Comparison of ENCODE assay signal across 8 cellular contexts in genomic region chrX:39652336-39652735, GRCh38.
DNase-seq lines count a peak whose midpoint lies in the region; ATAC-seq and TF ChIP-seq lines count a peak whose summit lies in the region.
"Had no signal": no experiment of that assay in that cellular context is flagged by ENCODE, and none has a peak within 500 bp of the region (broad histone marks: within the 10 kb centered on the region; RNA-seq: fewer than 3 reads in every experiment).

No MANE protein-coding gene starts in this region.

- no peaks in the 10 kb centered on the region for H3K4me1 ChIP-seq in Karpas-422 (ENCODE audit: low read length)
- H3K4me1 ChIP-seq: SJCRH30 had no signal

- H3K4me2 ChIP-seq in Karpas-422 (ENCODE audit: low read depth, low read length, poor library complexity, severe bottlenecking), result no peak overlapping the region

- no peaks in the 10 kb centered on the region for H3K9me3 ChIP-seq in Karpas-422 (ENCODE audit: low read length)
- H3K9me3 ChIP-seq: SJCRH30 had no signal

- H2AFZ ChIP-seq in Karpas-422 (ENCODE audit: low read length), result no peak overlapping the region

- no peak overlapping the region for H3K27ac Mint-ChIP-seq in activated naive CD8-positive, alpha-beta T cell treated with anti-CD3 and anti-CD28 coated beads for 36 hours

- H3K27ac ChIP-seq in Karpas-422 (ENCODE audit: low read length), result no peak overlapping the region
- H3K27ac ChIP-seq: SJCRH30 had no signal

- H4K20me1 ChIP-seq in Karpas-422 (ENCODE audit: insufficient read depth, low read depth, low read length), result no peaks in the 10 kb centered on the region

- ATAC-seq in GM18511 (IDR thresholded peaks at IDR 0.05; ENCODE audit: unreplicated experiment), result no peak

- H3K9me3 Mint-ChIP-seq in activated naive CD8-positive, alpha-beta T cell treated with anti-CD3 and anti-CD28 coated beads for 36 hours, result no peaks in the 10 kb centered on the region

- no peak overlapping the region for H3K9ac ChIP-seq in Karpas-422 (ENCODE audit: low read length)

- DNase-seq in GM12864 (ENCODE audit: low read depth) (peak; percentile 13), Karpas-422 (peak; percentile 77), medulla oblongata (ENCODE audit: extremely low spot score) (peak; percentile 30), A172 (ENCODE audit: low spot score) (no peak), NCI-H1436 (lab: John Stamatoyannopoulos, UW) (no peak)
- no peak for DNase-seq in activated naive CD8-positive, alpha-beta T cell treated with anti-CD3 and anti-CD28 coated beads for 36 hours

- no peaks in the 10 kb centered on the region for H3K79me2 ChIP-seq in Karpas-422 (ENCODE audit: low read length)

- no peaks in the 10 kb centered on the region for H3K36me3 ChIP-seq in Karpas-422 (ENCODE audit: insufficient read depth, low read length)
- H3K36me3 ChIP-seq: SJCRH30 had no signal

- H3K4me3 ChIP-seq in GM12864 (ENCODE audit: low read depth, low read length) (no peak overlapping the region), Karpas-422 (ENCODE audit: low read length) (no peak overlapping the region)
- H3K4me3 ChIP-seq: SJCRH30 had no signal

- TF ChIP-seq CTCF in GM12864 (IDR thresholded peaks at IDR 0.05; ENCODE audit: low read depth, low read length, missing control alignments), result peak; percentile 49

- H3K27me3 Mint-ChIP-seq in activated naive CD8-positive, alpha-beta T cell treated with anti-CD3 and anti-CD28 coated beads for 36 hours, result no peaks in the 10 kb centered on the region

- 0 out of 2 replicates have a peak, but pooled peaks cover 4% of the 10 kb centered on the region for H3K27me3 ChIP-seq in Karpas-422 (ENCODE audit: low read length)
- H3K27me3 ChIP-seq: SJCRH30 had no signal

- H3K4me3 Mint-ChIP-seq in activated naive CD8-positive, alpha-beta T cell treated with anti-CD3 and anti-CD28 coated beads for 36 hours, result peak overlapping the region; percentile 11

- no peaks in the 10 kb centered on the region for H3K36me3 Mint-ChIP-seq in activated naive CD8-positive, alpha-beta T cell treated with anti-CD3 and anti-CD28 coated beads for 36 hours

- no peaks in the 10 kb centered on the region for H3K9me2 ChIP-seq in Karpas-422 (replicated peaks; ENCODE audit: insufficient read depth, low read length)

- H3K4me1 Mint-ChIP-seq in activated naive CD8-positive, alpha-beta T cell treated with anti-CD3 and anti-CD28 coated beads for 36 hours, result peaks cover 9% of the 10 kb centered on the region

Comparison
In these comparisons a context has a peak if more than half of its experiments do, and no peak if none do; other contexts are left out.
1. DNase-seq: peak in GM12864 (single experiment), Karpas-422 (single experiment) and medulla oblongata (single experiment); none in activated naive CD8-positive, alpha-beta T cell treated with anti-CD3 and anti-CD28 coated beads for 36 hours (single experiment), A172 (single experiment) and NCI-H1436 (single experiment).